19 cellular contexts compared by ENCODE assay signal in the genomic region with DNA sequence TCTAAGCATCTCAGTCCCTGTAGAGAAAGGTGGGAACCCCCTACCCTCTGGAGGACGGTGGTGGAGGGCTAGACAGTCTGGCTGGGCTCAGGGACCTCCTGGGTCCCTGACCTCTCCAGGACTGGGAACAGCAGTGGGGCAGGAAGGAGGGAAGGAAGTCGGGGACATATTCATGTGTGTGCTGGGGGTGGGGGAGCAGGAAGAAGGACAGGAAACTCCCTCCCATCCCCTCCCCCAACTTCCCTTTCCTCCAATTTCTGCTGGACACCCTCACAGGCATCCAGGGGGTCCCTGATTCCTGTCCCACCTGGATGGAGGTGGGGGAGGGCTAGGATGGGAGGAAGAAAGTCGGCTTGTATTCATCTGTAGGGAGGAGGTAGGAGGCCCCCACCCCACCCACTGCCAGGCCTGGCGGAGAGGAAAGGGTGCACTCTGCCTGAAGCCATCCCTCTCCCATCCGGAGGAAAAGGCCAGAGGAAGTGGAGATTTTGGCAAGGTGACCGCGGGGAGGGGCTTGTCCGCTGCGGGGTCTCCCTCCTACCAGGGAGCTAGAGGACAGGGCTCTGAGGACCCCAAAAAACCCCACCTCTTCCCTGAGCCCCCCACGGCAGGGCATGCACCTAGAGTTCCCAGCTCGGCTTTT. TPM values are rescaled to one million over a fixed set of nuclear protein-coding genes. Genes with fewer than 3 reads are reported as not detected.
DNase-seq lines count a peak whose midpoint lies in the region; ATAC-seq and TF ChIP-seq lines count a peak whose summit lies in the region.
"Had no signal": no experiment of that assay in that cellular context is flagged by ENCODE, and none has a peak within 500 bp of the region (broad histone marks: within the 10 kb centered on the region; RNA-seq: fewer than 3 reads in every experiment).

No MANE protein-coding gene starts in this region.

- H3K4me3 ChIP-seq in Caco-2 (ENCODE audit: low read depth, low read length) (no peak overlapping the region), parathyroid adenoma (ENCODE audit: low read depth, low read length) (no peak overlapping the region)
- H3K4me3 ChIP-seq: thoracic aorta had no signal

- H3K27ac Mint-ChIP-seq in Caco-2 (ENCODE audit: unreplicated experiment) (no peak overlapping the region), brain (peak overlapping the region; percentile 85 to 98 (median 94))
- H3K27ac Mint-ChIP-seq: effector memory CD8-positive, alpha-beta T cell had no signal

- H3K36me3 Mint-ChIP-seq in Caco-2 (ENCODE audit: insufficient read depth, unreplicated experiment), result no peaks in the 10 kb centered on the region
- H3K36me3 Mint-ChIP-seq in brain, result peaks cover 36% of the 10 kb centered on the region

- no peaks in the 10 kb centered on the region for H3K79me2 ChIP-seq in parathyroid adenoma

- H3K4me1 ChIP-seq in Caco-2, result peaks cover 4% of the 10 kb centered on the region; the same call in 1 of the 2 replicates
- H3K4me1 ChIP-seq in parathyroid adenoma, result peaks cover 5% of the 10 kb centered on the region

- H3K27ac ChIP-seq in parathyroid adenoma, result peak overlapping the region; percentile 51
- H3K27ac ChIP-seq: thoracic aorta had no signal

- CTCF ChIA-PET in Caco-2 (lab: Charles Lee), result no interaction called here

- H3K27me3 ChIP-seq in Caco-2 (replicated peaks; ENCODE audit: control insufficient read depth, insufficient read depth, low read length) (no peaks in the 10 kb centered on the region), parathyroid adenoma (ENCODE audit: control insufficient read depth, insufficient read depth, low read length) (no peaks in the 10 kb centered on the region)

- H3K27me3 Mint-ChIP-seq in Caco-2 (ENCODE audit: insufficient read depth, unreplicated experiment), result peaks cover 29% of the 10 kb centered on the region
- peaks cover 17% of the 10 kb centered on the region for H3K27me3 Mint-ChIP-seq in brain

- H3K4me3 Mint-ChIP-seq in Caco-2 (ENCODE audit: unreplicated experiment) (peak overlapping the region; percentile 1), brain (peak overlapping the region; percentile 90 to 97 (median 93))

- H3K4me1 Mint-ChIP-seq in Caco-2 (ENCODE audit: low read depth, unreplicated experiment) (peaks cover 7% of the 10 kb centered on the region), brain (peaks cover 62% of the 10 kb centered on the region)

- DNase-seq in Caco-2, result no peak
- DNase-seq in left ventricle myocardium superior, result peak; percentile 46
- DNase-seq in A172 (ENCODE audit: low spot score), result no peak
- DNase-seq in hippocampal formation (lab: John Stamatoyannopoulos, UW), result no peak
- DNase-seq: DMS79 treated with DMSO at 0.1 percent for 48 hours, IMR-90, mesenchymal stem cell, NCI-H187, NCI-H446 treated with DMSO at 0.1 percent for 48 hours had no signal

- intact Hi-C loops in Caco-2 (cut with micrococcal nuclease; ENCODE audit: unreplicated experiment) (no loop called here), left ventricle myocardium superior (cut with micrococcal nuclease) (no loop called here)

- TF ChIP-seq CTCF in Caco-2 (IDR thresholded peaks at IDR 0.05; ENCODE audit: insufficient read depth in 1 of 2, low read depth in 1 of 2, low read length in 1 of 2, severe bottlenecking in 1 of 2, unreplicated experiment in 1 of 2), result no peak
- no peak for TF ChIP-seq CTCF in brain (conservative IDR thresholded peaks at IDR 0.05)
- no peak for TF ChIP-seq CTCF in parathyroid adenoma (IDR thresholded peaks at IDR 0.05)

- BruUV-seq in Caco-2 (replicated peaks; lab: Mats Ljungman, UMichigan), result no TSS peak

- peak; percentile 51 for ATAC-seq in left ventricle myocardium superior
- ATAC-seq in GM21576 (IDR thresholded peaks at IDR 0.05; ENCODE audit: unreplicated experiment), result no peak
- no peak for ATAC-seq in HG03432 (IDR thresholded peaks at IDR 0.05; ENCODE audit: unreplicated experiment)

- no peak overlapping the region for H3K9ac ChIP-seq in parathyroid adenoma

- H2AFZ ChIP-seq in parathyroid adenoma, result no peak overlapping the region

- H3K9me3 ChIP-seq in Caco-2 (no peaks in the 10 kb centered on the region), parathyroid adenoma (ENCODE audit: control insufficient read depth, low read length) (no peaks in the 10 kb centered on the region)
- H3K9me3 ChIP-seq: thoracic aorta had no signal

- H3K9me3 Mint-ChIP-seq in Caco-2 (ENCODE audit: unreplicated experiment) (no peaks in the 10 kb centered on the region), brain (peaks cover 0 to 2% (median 0%) of the 10 kb centered on the region in 5 experiments)
- H3K9me3 Mint-ChIP-seq: effector memory CD8-positive, alpha-beta T cell had no signal

- POLR2A ChIA-PET in Caco-2 (lab: Charles Lee), result no interaction called here

- H3K36me3 ChIP-seq in Caco-2 (ENCODE audit: control insufficient read depth, insufficient read depth, low read length), result no peaks in the 10 kb centered on the region
- H3K36me3 ChIP-seq in parathyroid adenoma (ENCODE audit: control insufficient read depth, insufficient read depth, low read length), result no peaks in the 10 kb centered on the region
- H3K36me3 ChIP-seq: thoracic aorta had no signal

- H3K4me2 ChIP-seq in parathyroid adenoma (ENCODE audit: low read length), result no peak overlapping the region

RNA-seq across cellular contexts. Expression of a gene that starts 2.3 kb away (rescaled TPM):
- total RNA-seq in Caco-2 (2022) (0.05 TPM in 1 of 2 replicates, not detected in the other), left ventricle myocardium superior (5.9 TPM)
- polyA plus RNA-seq in brain (ENCODE audit: insufficient read depth, low read depth, low replicate concordance), result 13.0 TPM
- 0.17 and 0.53 TPM in 2 replicates for total RNA-seq in A172 (2014; rRNA removed; shearing (Covaris generic))
- total RNA-seq: fibroblast of villous mesenchyme, IMR-90 had no signal

RNA-seq across cellular contexts. Expression of a gene that starts 23.9 kb away (rescaled TPM):
- total RNA-seq in Caco-2 (2022) (17.1 and 21.1 TPM in 2 replicates), left ventricle myocardium superior (7.7 TPM)
- polyA plus RNA-seq in brain (ENCODE audit: insufficient read depth, low read depth, low replicate concordance), result 7.2 TPM
- total RNA-seq in A172 (2014; rRNA removed; shearing (Covaris generic)), result 2.4 and 3.1 TPM in 2 replicates

RNA-seq across cellular contexts. Expression of a gene that starts 51.5 kb away (rescaled TPM):
- total RNA-seq in Caco-2 (2022) (not detected in 2 replicates), left ventricle myocardium superior (0.50 TPM)
- polyA plus RNA-seq in brain (ENCODE audit: insufficient read depth, low read depth, low replicate concordance), result not detected
- total RNA-seq in A172 (2014; rRNA removed; shearing (Covaris generic)), result not detected in 2 replicates
- total RNA-seq: fibroblast of villous mesenchyme; IMR-90; T-helper 1 cell treated with Interleukin-12 subunit alpha and Interleukin-12 subunit beta and Interleukin-4 antibody, amounts not matched to agents 30 ng/mL and 1 ng/mL, for 36 hours; thoracic aorta had no signal
- polyA plus RNA-seq: BJ, IMR-90 had no signal

RNA-seq across cellular contexts. Expression of a gene that starts 56.8 kb away (rescaled TPM):
- total RNA-seq in Caco-2 (2022) (not detected in 2 replicates), left ventricle myocardium superior (not detected)
- not detected for polyA plus RNA-seq in brain (ENCODE audit: insufficient read depth, low read depth, low replicate concordance)
- total RNA-seq in A172 (2014; rRNA removed; shearing (Covaris generic)), result not detected in 2 replicates
- total RNA-seq: fibroblast of villous mesenchyme; IMR-90; sciatic nerve; T-helper 1 cell treated with Interleukin-12 subunit alpha and Interleukin-12 subunit beta and Interleukin-4 antibody, amounts not matched to agents 30 ng/mL and 1 ng/mL, for 36 hours; thoracic aorta had no signal
- polyA plus RNA-seq: BJ, IMR-90 had no signal
